In genomic region chr6:53662457-53662856, GRCh38 we compare ENCODE assay signal across 22 cellular contexts.
"Had no signal": no experiment of that assay in that cellular context is flagged by ENCODE, and none has a peak within 500 bp of the region (broad histone marks: within the 10 kb centered on the region; RNA-seq: fewer than 3 reads in every experiment).

No MANE protein-coding gene starts in this region.

- H3K4me1 ChIP-seq: esophagus squamous epithelium, pancreas, sigmoid colon, spleen, suprapubic skin, vagina had no signal

- H3K27ac ChIP-seq: esophagus squamous epithelium, neutrophil, pancreas, sigmoid colon, skin epidermis, spleen, suprapubic skin, vagina had no signal

- H3K4me3 ChIP-seq: esophagus squamous epithelium, lung, pancreas, sigmoid colon, skin epidermis, spleen, suprapubic skin, vagina had no signal

- H3K36me3 ChIP-seq: esophagus squamous epithelium, neutrophil, pancreas, sigmoid colon, spleen, suprapubic skin, vagina had no signal

- DNase-seq: cortex of kidney; effector memory CD8-positive, alpha-beta T cell; erythroblast; esophagus squamous epithelium; foreskin melanocyte; head of caudate nucleus; hippocampal formation; left colon; naive B cell; pancreas; sigmoid colon; spleen; stimulated activated CD4-positive, alpha-beta T cell treated with anti-CD3 and anti-CD28 coated beads, Interleukin-4, amount 100 ng/mL, for 4 hours; stimulated activated naive CD8-positive, alpha-beta T cell treated with anti-CD3 and anti-CD28 coated beads, Interleukin-15, Interleukin-2, amounts not matched to agents 100 U/mL and 50 U/mL, for 24 hours; trophoblast cell had no signal

- H3K9me3 ChIP-seq: esophagus squamous epithelium, neutrophil, pancreas, sigmoid colon, spleen, suprapubic skin, vagina had no signal

- H3K27me3 ChIP-seq: pancreas, vagina had no signal

- ATAC-seq: effector memory CD8-positive, alpha-beta T cell; left colon; natural killer cell treated with Interleukin-12 subunit alpha and Interleukin-12 subunit beta and Interleukin-15 and Interleukin-18, amount 100 ng/mL, for 72 hours; pancreas; stimulated activated memory B cell treated with anti-CD40 and anti-IgM and Interleukin-4, amounts not matched to agents 10 μg/mL and 1 μg/mL and 100 μg/mL, for 72 hours; stimulated activated naive CD8-positive, alpha-beta T cell treated with anti-CD3 and anti-CD28 coated beads, Interleukin-15, Interleukin-2, amounts not matched to agents 100 U/mL and 50 U/mL, for 24 hours had no signal
